ENCODE assay signal across 10 cellular contexts in genomic region chr1:16076003-16076870, GRCh38. TPM values are rescaled to one million over a fixed set of nuclear protein-coding genes. Genes with fewer than 3 reads are reported as not detected.
DNase-seq lines count a peak whose midpoint lies in the region; ATAC-seq and TF ChIP-seq lines count a peak whose summit lies in the region.
"Had no signal": no experiment of that assay in that cellular context is flagged by ENCODE, and none has a peak within 500 bp of the region (broad histone marks: within the 10 kb centered on the region; RNA-seq: fewer than 3 reads in every experiment).

No MANE protein-coding gene starts in this region.

- H3K27me3 ChIP-seq in IMR-90 (ENCODE audit: control insufficient read depth, insufficient read depth, low read length) (no peaks in the 10 kb centered on the region; the same call in 1 of the 2 replicates), mammary epithelial cell (ENCODE audit: insufficient read depth, low read length) (no peaks in the 10 kb centered on the region), mesendoderm (ENCODE audit: insufficient read depth, low read length, poor library complexity) (no peaks in the 10 kb centered on the region), testis (no peaks in the 10 kb centered on the region)

- dilution Hi-C loops in IMR-90 (cut with HindIII; ENCODE audit: low sequenced_read_pairs, unreplicated experiment) (no loop called here), mammary epithelial cell (cut with HindIII; ENCODE audit: low sequenced_read_pairs) (no loop called here)

- peak overlapping the region; percentile 92 for H3K14ac ChIP-seq in IMR-90 (replicated peaks; ENCODE audit: low read depth, low read length)

- H3K4ac ChIP-seq in IMR-90 (ENCODE audit: low read depth, low read length) (peak overlapping the region; percentile 98), mesendoderm (ENCODE audit: low read depth, low read length) (no peak overlapping the region)

- 0% methylated on average over 1 of the region's 14 CpGs; no CpG with 5 or more reads in 1 of the 2 experiments for WGBS in IMR-90 (ENCODE audit: extremely low coverage in 2 of 2, insufficient read length in 1 of 2), 2 experiments
- 56% methylated on average over 13 of the region's 14 CpGs for whole genome bisulfite sequencing in mammary epithelial cell (ENCODE audit: low coverage, missing lambda C conversion rate)
- no CpG with 5 or more reads among the region's 14 CpGs for WGBS in mesendoderm (ENCODE audit: extremely low coverage, insufficient coverage, low lambda C conversion rate)
- WGBS in testis, 2 donors: 84 to 87% methylated on average over 9 to 14 of the region's 14 CpGs

- POLR2A ChIA-PET in IMR-90 (lab: Charles Lee; ENCODE audit: unreplicated experiment): interaction anchor here (0.6 kb wide), 1 partner anchor 280 kb away, joined by 3 read pairs; no protein-coding TSS in a partner anchor

- H3K4me1 ChIP-seq in IMR-90 (ENCODE audit: control insufficient read depth, insufficient read depth, low read length): peaks cover 15% of the 10 kb centered on the region
- peaks cover 25% of the 10 kb centered on the region for H3K4me1 ChIP-seq in mammary epithelial cell (ENCODE audit: insufficient read depth, low read length)
- H3K4me1 ChIP-seq in mesendoderm (ENCODE audit: control insufficient read depth, low read depth, low read length): peaks cover 1% of the 10 kb centered on the region
- H3K4me1 ChIP-seq in testis: peaks cover 16% of the 10 kb centered on the region

- H3K79me2 ChIP-seq in mammary epithelial cell (ENCODE audit: insufficient read depth, low read length) (no peaks in the 10 kb centered on the region), mesendoderm (ENCODE audit: control insufficient read depth, insufficient read depth, low read length) (no peaks in the 10 kb centered on the region)

- H4K91ac ChIP-seq in IMR-90 (ENCODE audit: insufficient read depth, low read depth, low read length): peak overlapping the region; percentile 97

- H2AK5ac ChIP-seq in IMR-90 (ENCODE audit: low read depth, low read length) (peak overlapping the region; percentile 89), mesendoderm (ENCODE audit: low read length) (no peak overlapping the region)

- H2AK9ac ChIP-seq in IMR-90 (replicated peaks; ENCODE audit: low read depth, low read length, poor library complexity): peak overlapping the region; percentile 97

- H3K9ac ChIP-seq in IMR-90 (ENCODE audit: low read depth, low read length): peak overlapping the region; percentile 4; the same call in 1 of the 2 replicates
- H3K9ac ChIP-seq in mammary epithelial cell (ENCODE audit: insufficient read depth, low read length): no peak overlapping the region
- H3K9ac ChIP-seq in mesendoderm (ENCODE audit: low read length): no peak overlapping the region

- H4K5ac ChIP-seq in IMR-90 (ENCODE audit: low read depth, low read length) (peak overlapping the region; percentile 87), mesendoderm (ENCODE audit: low read length) (no peak overlapping the region)

- H3K9me3 ChIP-seq in IMR-90 (ENCODE audit: control insufficient read depth, insufficient read depth, low read length): no peaks in the 10 kb centered on the region
- no peaks in the 10 kb centered on the region for H3K9me3 ChIP-seq in mammary epithelial cell (replicated peaks; ENCODE audit: insufficient read depth, low read length)
- H3K9me3 ChIP-seq in testis: no peaks in the 10 kb centered on the region

- H3K9me1 ChIP-seq in IMR-90 (ENCODE audit: insufficient read depth, low read length): peaks cover 10% of the 10 kb centered on the region; the same call in 1 of the 2 replicates

- peak overlapping the region; percentile 44; the same call in 1 of the 2 replicates for H3K27ac ChIP-seq in IMR-90 (ENCODE audit: insufficient read depth, low read length)
- no peak overlapping the region for H3K27ac ChIP-seq in mammary epithelial cell (ENCODE audit: insufficient read depth, low read depth, low read length)
- no peak overlapping the region for H3K27ac ChIP-seq in mesendoderm (ENCODE audit: low read depth, low read length)
- H3K27ac ChIP-seq in testis: no peak overlapping the region

- H2BK15ac ChIP-seq in IMR-90 (ENCODE audit: low read depth, low read length) (peak overlapping the region; percentile 84; the same call in 2 of the 3 replicates), mesendoderm (replicated peaks; ENCODE audit: low read depth) (no peak overlapping the region)

- TF ChIP-seq CTCF in AG10803 (conservative IDR thresholded peaks at IDR 0.05; ENCODE audit: low read length) (no peak), IMR-90 (conservative IDR thresholded peaks at IDR 0.05; ENCODE audit: low read depth, low read length) (no peak), mammary epithelial cell (conservative IDR thresholded peaks at IDR 0.05 in 1 of 2, IDR thresholded peaks at IDR 0.05 in 1 of 2; ENCODE audit: extremely low read depth in 1 of 2, insufficient read depth in 1 of 2, low read depth in 1 of 2, low read length in 2 of 2) (no peak), testis (IDR thresholded peaks at IDR 0.05) (no peak)

- intact Hi-C loops in IMR-90 (cut with micrococcal nuclease) (no loop called here), mammary epithelial cell (cut with micrococcal nuclease) (loop anchor here (5.0 to 10.0 kb wide), 3 partner anchors 419 to 831 kb away; no protein-coding TSS in a partner anchor), testis (cut with DNase I; ENCODE audit: low total_unique reads) (no loop called here)

- H3K18ac ChIP-seq in IMR-90 (ENCODE audit: low read depth, low read length) (peak overlapping the region; percentile 64), mesendoderm (ENCODE audit: low read length) (no peak overlapping the region)

- BruUV-seq in IMR-90 (replicated peaks; lab: Mats Ljungman, UMichigan) (no TSS peak), mammary epithelial cell (replicated peaks; lab: Mats Ljungman, UMichigan) (no TSS peak)

- H4K20me1 ChIP-seq in IMR-90 (ENCODE audit: insufficient read depth, low read length) (no peaks in the 10 kb centered on the region), mammary epithelial cell (ENCODE audit: insufficient read depth, low read length) (no peaks in the 10 kb centered on the region)

- peak overlapping the region; percentile 53 for H3K56ac ChIP-seq in IMR-90 (ENCODE audit: extremely low read depth, insufficient read depth, low read length)
- H3K56ac ChIP-seq in mesendoderm (ENCODE audit: low read length): no peak overlapping the region

- DNase-seq in AG10803 (ENCODE audit: low read depth) (peak; percentile 86), IMR-90 (peak; percentile 98), mammary epithelial cell (peak; percentile 84), mesendoderm (peak; percentile 54), SKM-1 (lab: John Stamatoyannopoulos, UW; ENCODE audit: unreplicated experiment) (no peak), testis (no peak), NCI-H82 treated with DMSO at 0.1 percent for 48 hours (lab: John Stamatoyannopoulos, UW; ENCODE audit: unreplicated experiment) (no peak)
- DNase-seq: activated naive CD4-positive, alpha-beta T cell treated with anti-CD3 and anti-CD28 coated beads for 36 hours; NCI-H2081 had no signal

- CTCF ChIA-PET in IMR-90 (lab: Yijun Ruan, JAX) (no interaction called here), mammary epithelial cell (lab: Charles Lee; ENCODE audit: low non-redundant PET) (no interaction called here)

- peak overlapping the region; percentile 83 for H2BK120ac ChIP-seq in IMR-90 (ENCODE audit: low read depth, low read length)
- H2BK120ac ChIP-seq in mesendoderm (ENCODE audit: low read depth, low read length): no peak overlapping the region

- in situ Hi-C loops in IMR-90 (cut with MboI; ENCODE audit: low sequenced_read_pairs) (loop anchor here (5.0 kb wide), 2 partner anchors 106 to 166 kb away; no protein-coding TSS in a partner anchor), mammary epithelial cell (cut with MboI; ENCODE audit: low sequenced_read_pairs in 2 of 2) (loop anchor here (5.0 to 25.0 kb wide), 4 partner anchors 71 to 286 kb away; partner anchors contain the start of genes FBXO42 (in 1 of the 2) and SZRD1 (in 1 of the 2))

- H3K79me1 ChIP-seq in IMR-90 (ENCODE audit: low read depth in 1 of 2, low read length in 2 of 2) (peaks cover 0 to 6% of the 10 kb centered on the region in 2 experiments; a peak in 2 of 4 replicates), mesendoderm (ENCODE audit: low read length) (no peaks in the 10 kb centered on the region)

- no peaks in the 10 kb centered on the region for H3K36me3 ChIP-seq in IMR-90 (ENCODE audit: control insufficient read depth, insufficient read depth, low read length)
- no peaks in the 10 kb centered on the region for H3K36me3 ChIP-seq in mammary epithelial cell (ENCODE audit: insufficient read depth, low read length)
- H3K36me3 ChIP-seq in mesendoderm (ENCODE audit: control insufficient read depth, insufficient read depth, low read length): no peaks in the 10 kb centered on the region
- no peaks in the 10 kb centered on the region for H3K36me3 ChIP-seq in testis (ENCODE audit: low read depth, missing control alignments)

- peak; percentile 50 for ATAC-seq in IMR-90 (ENCODE audit: low read depth)
- ATAC-seq in HG02981 (IDR thresholded peaks at IDR 0.05; ENCODE audit: unreplicated experiment): no peak

- H3K4me2 ChIP-seq in IMR-90 (ENCODE audit: low read depth, low read length) (peak overlapping the region; percentile 28; the same call in 1 of the 2 replicates), mammary epithelial cell (ENCODE audit: insufficient read depth, low read depth, low read length) (peak overlapping the region; percentile 31), mesendoderm (ENCODE audit: low read length) (no peak overlapping the region)

- no peak for TF ChIP-seq RAD21 in IMR-90 (IDR thresholded peaks at IDR 0.05; ENCODE audit: low read length)

- H4K8ac ChIP-seq in IMR-90 (ENCODE audit: low read depth in 2 of 2, low read length in 2 of 2): peak overlapping the region; percentile 8 to 98
- no peak overlapping the region for H4K8ac ChIP-seq in mesendoderm (ENCODE audit: low read depth, low read length)

- peak overlapping the region; percentile 92 for H2AFZ ChIP-seq in IMR-90 (replicated peaks; ENCODE audit: low read length, poor library complexity)
- peak overlapping the region; percentile 24 for H2AFZ ChIP-seq in mammary epithelial cell (ENCODE audit: low read depth, low read length)

- peak overlapping the region; percentile 92 for H2BK5ac ChIP-seq in IMR-90 (ENCODE audit: low read depth, low read length, poor library complexity, severe bottlenecking)
- H2BK5ac ChIP-seq in mesendoderm (ENCODE audit: low read length): no peak overlapping the region

- H3K23ac ChIP-seq in IMR-90 (ENCODE audit: low read depth, low read length): peak overlapping the region; percentile 86; the same call in 1 of the 2 replicates
- H3K23ac ChIP-seq in mesendoderm (ENCODE audit: low read length): no peak overlapping the region

- H2BK20ac ChIP-seq in IMR-90 (ENCODE audit: low read depth, low read length): peak overlapping the region; percentile 89

- H3K4me3 ChIP-seq in AG10803 (ENCODE audit: low read length): no peak overlapping the region
- H3K4me3 ChIP-seq in IMR-90 (ENCODE audit: insufficient read depth, low read depth, low read length): no peak overlapping the region
- H3K4me3 ChIP-seq in mammary epithelial cell (replicated peaks in 1 of 3; ENCODE audit: insufficient read depth in 1 of 3, low read depth in 2 of 3, low read length in 3 of 3): no peak overlapping the region
- H3K4me3 ChIP-seq in mesendoderm (ENCODE audit: low read length): no peak overlapping the region
- H3K4me3 ChIP-seq in testis: no peak overlapping the region

- TF ChIP-seq POLR2A in IMR-90 (IDR thresholded peaks at IDR 0.05; ENCODE audit: low read depth, low read length): peak; percentile 80; the same call in 1 of the 2 replicates
- no peak for TF ChIP-seq POLR2A in testis (IDR thresholded peaks at IDR 0.05)

RNA-seq across cellular contexts. Expression of gene FAM131C, which starts 2.8 kb away (rescaled TPM):
- total RNA-seq in IMR-90 (2012; rRNA removed) (0.18 and 0.28 TPM in 2 replicates), mammary epithelial cell (under 1 TPM; 0.67 to 0.71 TPM), testis (1 to 10 TPM in 1 of 2 donors, under 1 TPM in 1; 0.87 to 1.2 TPM)
- polyA plus RNA-seq in IMR-90 (2012; rRNA removed) (0.56 and 1.0 TPM in 2 replicates), mammary epithelial cell (0.60 TPM), testis (ENCODE audit: insufficient read depth, low read depth, low replicate concordance) (0.42 TPM)
- polyA plus RNA-seq in IMR-90 (2012; cell fraction: cytosol; rRNA removed): 0.57 and 1.4 TPM in 2 replicates
- 0.32 and 0.89 TPM in 2 replicates for polyA plus RNA-seq in IMR-90 (2012; cell fraction: nucleus; rRNA removed; ENCODE audit: low replicate concordance)
- not detected for polyA minus RNA-seq in mammary epithelial cell
- polyA plus RNA-seq in mesendoderm (2013, experiment 1 of 2): 0.25 TPM
- polyA plus RNA-seq in mesendoderm (2013, experiment 2 of 2): 0.20 TPM
- total RNA-seq: activated naive CD4-positive, alpha-beta T cell treated with anti-CD3 and anti-CD28 coated beads for 36 hours had no signal

RNA-seq across cellular contexts. Expression of gene CLCNKB, which starts 32.7 kb away (rescaled TPM):
- not detected in 2 replicates for total RNA-seq in IMR-90 (2012; rRNA removed)
- polyA plus RNA-seq in IMR-90 (2012; rRNA removed): 0.09 and 0.11 TPM in 2 replicates
- polyA plus RNA-seq in IMR-90 (2012; cell fraction: cytosol; rRNA removed): 0.14 and 0.41 TPM in 2 replicates
- polyA plus RNA-seq in IMR-90 (2012; cell fraction: nucleus; rRNA removed; ENCODE audit: low replicate concordance): 0.70 and 0.76 TPM in 2 replicates
- total RNA-seq in mammary epithelial cell: not detected
- 0.02 TPM for polyA plus RNA-seq in mammary epithelial cell
- not detected for polyA minus RNA-seq in mammary epithelial cell
- 0.86 TPM for polyA plus RNA-seq in mesendoderm (2013, experiment 1 of 2)
- 0.74 TPM for polyA plus RNA-seq in mesendoderm (2013, experiment 2 of 2)
- total RNA-seq in testis: 1 to 10 TPM; 3.7 to 4.2 TPM
- 2.3 TPM for polyA plus RNA-seq in testis (ENCODE audit: insufficient read depth, low read depth, low replicate concordance)
- total RNA-seq: activated naive CD4-positive, alpha-beta T cell treated with anti-CD3 and anti-CD28 coated beads for 36 hours had no signal

RNA-seq across cellular contexts. Expression of gene CLCNKA, which starts 54.4 kb away (rescaled TPM):
- total RNA-seq in IMR-90 (2012; rRNA removed): not detected in 2 replicates
- 0.05 TPM in 1 of 2 replicates, not detected in the other for polyA plus RNA-seq in IMR-90 (2012; rRNA removed)
- 0.07 and 0.16 TPM in 2 replicates for polyA plus RNA-seq in IMR-90 (2012; cell fraction: cytosol; rRNA removed)
- polyA plus RNA-seq in IMR-90 (2012; cell fraction: nucleus; rRNA removed; ENCODE audit: low replicate concordance): 0.76 and 1.0 TPM in 2 replicates
- not detected for total RNA-seq in mammary epithelial cell
- not detected for polyA plus RNA-seq in mammary epithelial cell
- polyA minus RNA-seq in mammary epithelial cell: not detected
- 0.29 TPM for polyA plus RNA-seq in mesendoderm (2013, experiment 1 of 2)
- 0.28 TPM for polyA plus RNA-seq in mesendoderm (2013, experiment 2 of 2)
- total RNA-seq in testis: 1 to 10 TPM; 6.5 to 6.9 TPM
- 9.9 TPM for polyA plus RNA-seq in testis (ENCODE audit: insufficient read depth, low read depth, low replicate concordance)
- total RNA-seq: activated naive CD4-positive, alpha-beta T cell treated with anti-CD3 and anti-CD28 coated beads for 36 hours had no signal

RNA-seq across cellular contexts. Expression of gene HSPB7, which starts 58.4 kb away (rescaled TPM):
- total RNA-seq in IMR-90 (2012; rRNA removed) (0.54 and 0.56 TPM in 2 replicates), mammary epithelial cell (under 1 TPM in 1 of 2 donors, not detected in 1; 0.17 TPM), testis (10 to 100 TPM in 1 of 2 donors, 1 to 10 TPM in 1; 9.0 to 11.7 TPM)
- polyA plus RNA-seq in IMR-90 (2012; rRNA removed) (3.0 and 4.3 TPM in 2 replicates), mammary epithelial cell (not detected), testis (ENCODE audit: insufficient read depth, low read depth, low replicate concordance) (31.2 TPM)
- 2.7 and 5.1 TPM in 2 replicates for polyA plus RNA-seq in IMR-90 (2012; cell fraction: cytosol; rRNA removed)
- 3.0 and 6.7 TPM in 2 replicates for polyA plus RNA-seq in IMR-90 (2012; cell fraction: nucleus; rRNA removed; ENCODE audit: low replicate concordance)
- not detected for polyA minus RNA-seq in mammary epithelial cell
- polyA plus RNA-seq in mesendoderm (2013, experiment 1 of 2): 0.03 TPM
- 0.07 TPM for polyA plus RNA-seq in mesendoderm (2013, experiment 2 of 2)
- total RNA-seq: activated naive CD4-positive, alpha-beta T cell treated with anti-CD3 and anti-CD28 coated beads for 36 hours had no signal

Comparison
In these comparisons a context has a peak if more than half of its experiments do, and no peak if none do; other contexts are left out.
1. DNase-seq: peak in AG10803 (single experiment), IMR-90 (single experiment), mammary epithelial cell (single experiment) and mesendoderm (single experiment); none in SKM-1 (single experiment), testis (single experiment) and NCI-H82 treated with DMSO at 0.1 percent for 48 hours (single experiment).